Comparison of ENCODE assay signal across 2 cellular contexts in the genomic region with DNA sequence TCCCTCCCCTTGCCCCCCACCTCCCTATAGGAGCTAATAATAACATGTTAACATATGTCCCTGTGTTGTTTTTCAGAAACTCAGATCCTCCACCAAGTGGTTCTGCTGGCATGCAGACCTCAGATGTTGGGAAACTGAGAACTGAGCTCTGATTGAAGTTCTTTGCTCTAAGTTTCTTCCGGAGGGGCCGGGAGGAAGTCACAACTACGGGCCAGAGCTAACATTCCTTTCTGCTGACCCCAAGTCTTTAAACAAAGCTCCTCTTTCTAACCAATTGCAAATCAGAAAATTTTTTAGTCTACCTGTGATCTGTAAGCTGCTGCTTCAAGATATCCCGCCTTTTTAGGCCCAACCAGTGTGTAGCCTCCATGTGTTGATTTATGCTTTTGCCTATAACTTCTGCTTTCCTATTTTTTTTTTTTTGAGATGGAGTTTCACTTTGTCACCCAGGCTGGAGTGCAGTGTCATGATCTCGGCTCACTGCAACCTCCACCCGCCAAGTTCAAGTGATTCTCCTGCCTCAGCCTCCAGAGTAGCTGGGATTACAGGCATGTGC.
TF ChIP-seq lines count a peak whose summit lies in the region.

No MANE protein-coding gene starts in this region.

TF ChIP-seq in HepG2, 621 proteins besides CTCF, POLR2A, EP300 and RAD21 (continued from another document):
- TF ChIP-seq, protein P1, sequence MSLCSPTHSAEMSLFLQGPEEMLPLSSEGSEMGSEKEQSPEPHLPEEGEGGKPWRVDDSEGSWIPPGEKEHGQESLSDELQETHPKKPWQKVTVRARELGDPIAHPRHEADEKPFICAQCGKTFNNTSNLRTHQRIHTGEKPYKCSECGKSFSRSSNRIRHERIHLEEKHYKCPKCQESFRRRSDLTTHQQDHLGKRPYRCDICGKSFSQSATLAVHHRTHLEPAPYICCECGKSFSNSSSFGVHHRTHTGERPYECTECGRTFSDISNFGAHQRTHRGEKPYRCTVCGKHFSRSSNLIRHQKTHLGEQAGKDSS (CRISPR knock-in tag; IDR thresholded peaks at IDR 0.05; ENCODE audit: borderline replicate concordance, low read depth): no peak
- no peak for TF ChIP-seq KLF12 (CRISPR knock-in tag; IDR thresholded peaks at IDR 0.05; ENCODE audit: borderline replicate concordance)
- TF ChIP-seq ETV5 (CRISPR knock-in tag; IDR thresholded peaks at IDR 0.05; ENCODE audit: borderline replicate concordance): peak; percentile 22; the same call in 1 of the 2 replicates
- TF ChIP-seq, protein P2, sequence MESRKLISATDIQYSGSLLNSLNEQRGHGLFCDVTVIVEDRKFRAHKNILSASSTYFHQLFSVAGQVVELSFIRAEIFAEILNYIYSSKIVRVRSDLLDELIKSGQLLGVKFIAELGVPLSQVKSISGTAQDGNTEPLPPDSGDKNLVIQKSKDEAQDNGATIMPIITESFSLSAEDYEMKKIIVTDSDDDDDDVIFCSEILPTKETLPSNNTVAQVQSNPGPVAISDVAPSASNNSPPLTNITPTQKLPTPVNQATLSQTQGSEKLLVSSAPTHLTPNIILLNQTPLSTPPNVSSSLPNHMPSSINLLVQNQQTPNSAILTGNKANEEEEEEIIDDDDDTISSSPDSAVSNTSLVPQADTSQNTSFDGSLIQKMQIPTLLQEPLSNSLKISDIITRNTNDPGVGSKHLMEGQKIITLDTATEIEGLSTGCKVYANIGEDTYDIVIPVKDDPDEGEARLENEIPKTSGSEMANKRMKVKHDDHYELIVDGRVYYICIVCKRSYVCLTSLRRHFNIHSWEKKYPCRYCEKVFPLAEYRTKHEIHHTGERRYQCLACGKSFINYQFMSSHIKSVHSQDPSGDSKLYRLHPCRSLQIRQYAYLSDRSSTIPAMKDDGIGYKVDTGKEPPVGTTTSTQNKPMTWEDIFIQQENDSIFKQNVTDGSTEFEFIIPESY (CRISPR knock-in tag; IDR thresholded peaks at IDR 0.05): peak; percentile 40; the same call in 1 of the 2 replicates
- TF ChIP-seq, protein P3, sequence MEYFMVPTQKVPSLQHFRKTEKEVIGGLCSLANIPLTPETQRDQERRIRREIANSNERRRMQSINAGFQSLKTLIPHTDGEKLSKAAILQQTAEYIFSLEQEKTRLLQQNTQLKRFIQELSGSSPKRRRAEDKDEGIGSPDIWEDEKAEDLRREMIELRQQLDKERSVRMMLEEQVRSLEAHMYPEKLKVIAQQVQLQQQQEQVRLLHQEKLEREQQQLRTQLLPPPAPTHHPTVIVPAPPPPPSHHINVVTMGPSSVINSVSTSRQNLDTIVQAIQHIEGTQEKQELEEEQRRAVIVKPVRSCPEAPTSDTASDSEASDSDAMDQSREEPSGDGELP (IDR thresholded peaks at IDR 0.05; ENCODE audit: borderline replicate concordance, low read depth): no peak
- no peak for TF ChIP-seq RBM22 (optimal IDR thresholded peaks at IDR 0.05; ENCODE audit: low read length)
- TF ChIP-seq, protein P4, sequence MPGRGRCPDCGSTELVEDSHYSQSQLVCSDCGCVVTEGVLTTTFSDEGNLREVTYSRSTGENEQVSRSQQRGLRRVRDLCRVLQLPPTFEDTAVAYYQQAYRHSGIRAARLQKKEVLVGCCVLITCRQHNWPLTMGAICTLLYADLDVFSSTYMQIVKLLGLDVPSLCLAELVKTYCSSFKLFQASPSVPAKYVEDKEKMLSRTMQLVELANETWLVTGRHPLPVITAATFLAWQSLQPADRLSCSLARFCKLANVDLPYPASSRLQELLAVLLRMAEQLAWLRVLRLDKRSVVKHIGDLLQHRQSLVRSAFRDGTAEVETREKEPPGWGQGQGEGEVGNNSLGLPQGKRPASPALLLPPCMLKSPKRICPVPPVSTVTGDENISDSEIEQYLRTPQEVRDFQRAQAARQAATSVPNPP (CRISPR knock-in tag; IDR thresholded peaks at IDR 0.05): no peak
- no peak for TF ChIP-seq ZNF558 (CRISPR knock-in tag; IDR thresholded peaks at IDR 0.05; ENCODE audit: borderline replicate concordance)
- TF ChIP-seq, protein P5, sequence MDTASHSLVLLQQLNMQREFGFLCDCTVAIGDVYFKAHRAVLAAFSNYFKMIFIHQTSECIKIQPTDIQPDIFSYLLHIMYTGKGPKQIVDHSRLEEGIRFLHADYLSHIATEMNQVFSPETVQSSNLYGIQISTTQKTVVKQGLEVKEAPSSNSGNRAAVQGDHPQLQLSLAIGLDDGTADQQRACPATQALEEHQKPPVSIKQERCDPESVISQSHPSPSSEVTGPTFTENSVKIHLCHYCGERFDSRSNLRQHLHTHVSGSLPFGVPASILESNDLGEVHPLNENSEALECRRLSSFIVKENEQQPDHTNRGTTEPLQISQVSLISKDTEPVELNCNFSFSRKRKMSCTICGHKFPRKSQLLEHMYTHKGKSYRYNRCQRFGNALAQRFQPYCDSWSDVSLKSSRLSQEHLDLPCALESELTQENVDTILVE (CRISPR knock-in tag; IDR thresholded peaks at IDR 0.05): no peak
- no peak for TF ChIP-seq MTA1 (CRISPR knock-in tag; IDR thresholded peaks at IDR 0.05; ENCODE audit: borderline replicate concordance)
- no peak for TF ChIP-seq RELA (CRISPR knock-in tag; IDR thresholded peaks at IDR 0.05)
TF ChIP-seq in HepG2: peak in this region for 2.

TF ChIP-seq in K562, 482 proteins besides CTCF, POLR2A, EP300 and RAD21:
- TF ChIP-seq, protein P6, sequence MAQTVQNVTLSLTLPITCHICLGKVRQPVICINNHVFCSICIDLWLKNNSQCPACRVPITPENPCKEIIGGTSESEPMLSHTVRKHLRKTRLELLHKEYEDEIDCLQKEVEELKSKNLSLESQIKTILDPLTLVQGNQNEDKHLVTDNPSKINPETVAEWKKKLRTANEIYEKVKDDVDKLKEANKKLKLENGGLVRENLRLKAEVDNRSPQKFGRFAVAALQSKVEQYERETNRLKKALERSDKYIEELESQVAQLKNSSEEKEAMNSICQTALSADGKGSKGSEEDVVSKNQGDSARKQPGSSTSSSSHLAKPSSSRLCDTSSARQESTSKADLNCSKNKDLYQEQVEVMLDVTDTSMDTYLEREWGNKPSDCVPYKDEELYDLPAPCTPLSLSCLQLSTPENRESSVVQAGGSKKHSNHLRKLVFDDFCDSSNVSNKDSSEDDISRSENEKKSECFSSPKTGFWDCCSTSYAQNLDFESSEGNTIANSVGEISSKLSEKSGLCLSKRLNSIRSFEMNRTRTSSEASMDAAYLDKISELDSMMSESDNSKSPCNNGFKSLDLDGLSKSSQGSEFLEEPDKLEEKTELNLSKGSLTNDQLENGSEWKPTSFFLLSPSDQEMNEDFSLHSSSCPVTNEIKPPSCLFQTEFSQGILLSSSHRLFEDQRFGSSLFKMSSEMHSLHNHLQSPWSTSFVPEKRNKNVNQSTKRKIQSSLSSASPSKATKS (CRISPR knock-in tag; IDR thresholded peaks at IDR 0.05): no peak
- TF ChIP-seq SIX5 (IDR thresholded peaks at IDR 0.05; ENCODE audit: borderline replicate concordance in 1 of 2, insufficient read depth in 1 of 2, low read depth in 1 of 2, low read length in 2 of 2) (no peak), MEIS2 (IDR thresholded peaks at IDR 0.05; ENCODE audit: partially characterized antibody) (peak; percentile 37), GABPA (tag; conservative IDR thresholded peaks at IDR 0.05; ENCODE audit: low read depth) (no peak)
- TF ChIP-seq, protein P7, sequence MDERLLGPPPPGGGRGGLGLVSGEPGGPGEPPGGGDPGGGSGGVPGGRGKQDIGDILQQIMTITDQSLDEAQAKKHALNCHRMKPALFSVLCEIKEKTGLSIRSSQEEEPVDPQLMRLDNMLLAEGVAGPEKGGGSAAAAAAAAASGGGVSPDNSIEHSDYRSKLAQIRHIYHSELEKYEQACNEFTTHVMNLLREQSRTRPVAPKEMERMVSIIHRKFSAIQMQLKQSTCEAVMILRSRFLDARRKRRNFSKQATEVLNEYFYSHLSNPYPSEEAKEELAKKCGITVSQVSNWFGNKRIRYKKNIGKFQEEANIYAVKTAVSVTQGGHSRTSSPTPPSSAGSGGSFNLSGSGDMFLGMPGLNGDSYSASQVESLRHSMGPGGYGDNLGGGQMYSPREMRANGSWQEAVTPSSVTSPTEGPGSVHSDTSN (CRISPR knock-in tag; IDR thresholded peaks at IDR 0.05; ENCODE audit: low read depth): no peak
- TF ChIP-seq, protein P7 (tag; conservative IDR thresholded peaks at IDR 0.05; ENCODE audit: low read depth): peak; percentile 85
- TF ChIP-seq, protein P8, sequence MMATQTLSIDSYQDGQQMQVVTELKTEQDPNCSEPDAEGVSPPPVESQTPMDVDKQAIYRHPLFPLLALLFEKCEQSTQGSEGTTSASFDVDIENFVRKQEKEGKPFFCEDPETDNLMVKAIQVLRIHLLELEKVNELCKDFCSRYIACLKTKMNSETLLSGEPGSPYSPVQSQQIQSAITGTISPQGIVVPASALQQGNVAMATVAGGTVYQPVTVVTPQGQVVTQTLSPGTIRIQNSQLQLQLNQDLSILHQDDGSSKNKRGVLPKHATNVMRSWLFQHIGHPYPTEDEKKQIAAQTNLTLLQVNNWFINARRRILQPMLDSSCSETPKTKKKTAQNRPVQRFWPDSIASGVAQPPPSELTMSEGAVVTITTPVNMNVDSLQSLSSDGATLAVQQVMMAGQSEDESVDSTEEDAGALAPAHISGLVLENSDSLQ (IDR thresholded peaks at IDR 0.05): peak; percentile 79
